Comparison of ENCODE assay signal across 8 cellular contexts in genomic region chr19:4803736-4804695, GRCh38. TPM values are rescaled to one million over a fixed set of nuclear protein-coding genes. Genes with fewer than 3 reads are reported as not detected.
A peak's percentile ranks its signal among the peaks of the same experiment; 100 is the strongest.
DNase-seq lines count a peak whose midpoint lies in the region; ATAC-seq, FAIRE-seq and TF ChIP-seq lines count a peak whose summit lies in the region.

No MANE protein-coding gene starts in this region.

- no peak overlapping the region for H3K4me3 ChIP-seq in GM12865 (ENCODE audit: low read depth, low read length)
- H3K4me3 ChIP-seq in K562, result no peak overlapping the region
- H3K4me3 ChIP-seq in keratinocyte (ENCODE audit: control insufficient read depth in 2 of 3, extremely low read depth in 1 of 3, insufficient read depth in 2 of 3, low read depth in 1 of 3, low read length in 3 of 3), result no peak overlapping the region

- H3K4me1 ChIP-seq in K562 (replicated peaks in 1 of 2; ENCODE audit: control insufficient read depth in 2 of 2, insufficient read depth in 2 of 2, low read length in 2 of 2) (peaks cover 0 to 14% of the 10 kb centered on the region in 2 experiments; a peak in 3 of 5 replicates), keratinocyte (ENCODE audit: control insufficient read depth, extremely low read depth, insufficient read depth, low read length) (peaks cover 13% of the 10 kb centered on the region)

- dilution Hi-C loops in keratinocyte (cut with MboI; ENCODE audit: extremely low pct_ligation_motif_present, low sequenced_read_pairs), result no loop called here

- H3K79me2 ChIP-seq in K562 (ENCODE audit: control insufficient read depth, insufficient read depth, low read length) (no peaks in the 10 kb centered on the region), keratinocyte (ENCODE audit: control insufficient read depth, insufficient read depth, low read length) (no peaks in the 10 kb centered on the region)

- CTCF ChIA-PET in K562 (lab: Yijun Ruan, JAX; ENCODE audit: low intra/inter-chr PET ratio), result interaction anchor here (1.0 to 3.3 kb wide), 5 partner anchors 71 to 281 kb away, joined by 3 to 35 read pairs (median 4); no protein-coding TSS in a partner anchor

- intact Hi-C loops in K562 (cut with micrococcal nuclease), result loop anchor here (1.0 kb wide), 1 partner anchor 72 kb away; no protein-coding TSS in a partner anchor

- TF ChIP-seq RAD21 in K562 (CRISPR knock-in tag; conservative IDR thresholded peaks at IDR 0.05 in 1 of 2, IDR thresholded peaks at IDR 0.05 in 1 of 2), result peak; percentile 70 to 92

- TF ChIP-seq POLR2A in K562 (conservative IDR thresholded peaks at IDR 0.05), result no peak

- POLR2A ChIA-PET in K562 (lab: Yijun Ruan, JAX), result interaction anchor here (0.7 to 1.4 kb wide), 3 partner anchors 9 to 533 kb away, joined by 3 read pairs; no protein-coding TSS in a partner anchor

- ATAC-seq in K562 (peak; percentile 94), HG02852 (IDR thresholded peaks at IDR 0.05; ENCODE audit: unreplicated experiment) (no peak), GM19324 (IDR thresholded peaks at IDR 0.05; ENCODE audit: low FRiP score, unreplicated experiment) (no peak)

- H3K36me3 ChIP-seq in K562 (ENCODE audit: control insufficient read depth, insufficient read depth, low read length), result no peaks in the 10 kb centered on the region
- H3K36me3 ChIP-seq in keratinocyte (ENCODE audit: control insufficient read depth in 2 of 2, extremely low read depth in 1 of 2, insufficient read depth in 2 of 2, low read length in 2 of 2), result no peaks in the 10 kb centered on the region

- FAIRE-seq in K562 (lab: Jason Lieb, UNC), result peak; percentile 93
- no peak for FAIRE-seq in keratinocyte (lab: Jason Lieb, UNC)

- H3K9me3 ChIP-seq in K562 (replicated peaks; ENCODE audit: control insufficient read depth, insufficient read depth, low read depth, low read length), result no peaks in the 10 kb centered on the region
- no peaks in the 10 kb centered on the region for H3K9me3 ChIP-seq in keratinocyte (ENCODE audit: control insufficient read depth, low read depth, low read length)

- in situ Hi-C loops in K562 (cut with MboI), result no loop called here

- H3K27me3 ChIP-seq in K562 (ENCODE audit: control insufficient read depth in 2 of 2, insufficient read depth in 2 of 2, low read length in 2 of 2), result no peaks in the 10 kb centered on the region
- H3K27me3 ChIP-seq in keratinocyte (ENCODE audit: control insufficient read depth, extremely low read depth, insufficient read depth, low read length), result no peaks in the 10 kb centered on the region

- H4K20me1 ChIP-seq in K562 (replicated peaks; ENCODE audit: control insufficient read depth, insufficient read depth, low read length) (no peaks in the 10 kb centered on the region), keratinocyte (ENCODE audit: control insufficient read depth, extremely low read depth, insufficient read depth, low read length) (no peaks in the 10 kb centered on the region)

- H3K9me1 ChIP-seq in K562 (ENCODE audit: control insufficient read depth, insufficient read depth, low read length), result no peaks in the 10 kb centered on the region
- H3K9me1 ChIP-seq in keratinocyte (ENCODE audit: control insufficient read depth, extremely low read depth, insufficient read depth, low read length), result no peaks in the 10 kb centered on the region

- TF ChIP-seq CTCF in GM12865 (IDR thresholded peaks at IDR 0.05; ENCODE audit: insufficient read depth, low read depth, low read length, missing control alignments) (peak; percentile 87), K562 (IDR thresholded peaks at IDR 0.05 in 2 of 3, conservative IDR thresholded peaks at IDR 0.05 in 1 of 3; ENCODE audit: insufficient read depth in 2 of 3, low read depth in 1 of 3, low read length in 3 of 3) (peak; percentile 94 to 99 (median 99)), keratinocyte (optimal IDR thresholded peaks at IDR 0.05 in 1 of 3, IDR thresholded peaks at IDR 0.05 in 1 of 3, conservative IDR thresholded peaks at IDR 0.05 in 1 of 3; ENCODE audit: extremely low read depth in 1 of 3, insufficient read depth in 2 of 3, low read length in 3 of 3) (peak; percentile 79 to 94 (median 83))

- H3K9ac ChIP-seq in K562 (ENCODE audit: insufficient read depth in 1 of 2, low read depth in 2 of 2, low read length in 2 of 2) (no peak overlapping the region), keratinocyte (ENCODE audit: control insufficient read depth, extremely low read depth, insufficient read depth, low read length) (no peak overlapping the region)

- 25% methylated on average over 31 of the region's 33 CpGs for WGBS in K562 (ENCODE audit: insufficient coverage, low coverage, missing lambda C conversion rate)

- BruUV-seq in K562 (replicated peaks; lab: Mats Ljungman, UMichigan), result no TSS peak

- H2AFZ ChIP-seq in K562 (ENCODE audit: low read depth, low read length), result peak overlapping the region; percentile 51; the same call in 1 of the 2 replicates
- H2AFZ ChIP-seq in keratinocyte (ENCODE audit: control insufficient read depth, low read length), result no peak overlapping the region

- DNase-seq in GM12865 (ENCODE audit: low read depth) (peak; percentile 72), MV-4-11 (lab: John Stamatoyannopoulos, UW) (peak; percentile 53), UCSD-AML1 (lab: John Stamatoyannopoulos, UW; ENCODE audit: unreplicated experiment) (peak; percentile 67), K562 (ENCODE audit: extremely low read depth in 1 of 4, low spot score in 3 of 4) (peak; percentile 81 to 85 (median 83)), keratinocyte (ENCODE audit: low read depth, low spot score) (no peak)
- peak; percentile 43 to 64 (median 43) for DNase-seq in stimulated activated CD4-positive, alpha-beta T cell treated with anti-CD3 and anti-CD28 coated beads, TNF-alpha, amount 100 ng/mL, for 48 hours (ENCODE audit: low read depth in 3 of 3)

- no peak for TF ChIP-seq EP300 in K562 (IDR thresholded peaks at IDR 0.05; ENCODE audit: low read length)

- H3K4me2 ChIP-seq in K562 (ENCODE audit: insufficient read depth, low read length), result no peak overlapping the region; the same call in 1 of the 2 replicates
- no peak overlapping the region for H3K4me2 ChIP-seq in keratinocyte (ENCODE audit: control insufficient read depth, extremely low read depth, insufficient read depth, low read depth, low read length)

- no peak overlapping the region for H3K27ac ChIP-seq in K562 (ENCODE audit: extremely low read depth, low read depth, low read length)
- H3K27ac ChIP-seq in keratinocyte (ENCODE audit: control insufficient read depth, insufficient read depth, low read length), result no peak overlapping the region

RNA-seq across cellular contexts. Expression of gene FEM1A, which starts 12.5 kb away (rescaled TPM):
- 7.0 and 21.1 TPM in 2 replicates for total RNA-seq in K562 (2011; cell fraction: chromatin; rRNA removed; ENCODE audit: low replicate concordance)
- total RNA-seq in K562 (2011; cell fraction: nucleolus; rRNA removed), result 19.5 and 24.3 TPM in 2 replicates
- total RNA-seq in K562 (2011; cell fraction: nucleoplasm; rRNA removed), result 12.9 and 14.3 TPM in 2 replicates
- total RNA-seq in K562 (2014; rRNA removed) (17.1 and 22.2 TPM in 2 replicates), K562 (2014; rRNA removed; fragmentation: Illumina TruSeq; extraction: Trizol) (5.9 and 6.8 TPM in 2 replicates), K562 (2015; rRNA removed; fragmentation: Illumina TruSeq; extraction: Trizol) (10.4 and 10.9 TPM in 2 replicates), K562 (2021) (18.8 and 19.0 TPM in 2 replicates)
- polyA plus RNA-seq in K562 (2011; rRNA removed) (3.9 and 5.1 TPM in 2 replicates), K562 (2014; fragmentation: Illumina TruSeq; extraction: Trizol) (6.3 and 8.2 TPM in 2 replicates), K562 (2014; fragmentation: Nextera tagmentation; extraction: Ambion mirVana) (under 1 TPM; 0.08 to 0.11 TPM), K562 (2014; rRNA removed) (10.2 and 10.7 TPM in 2 replicates), keratinocyte (3.5 to 6.2 TPM (median 4.8 TPM) in 3 replicates)
- polyA plus RNA-seq in K562 (2011; cell fraction: cytosol; rRNA removed), result 4.3 and 9.5 TPM in 2 replicates
- 4.8 and 7.1 TPM in 2 replicates for polyA plus RNA-seq in K562 (2011; cell fraction: nucleus; rRNA removed)
- polyA plus RNA-seq in K562 (2012), result 0.79 and 0.89 TPM in 2 replicates
- polyA minus RNA-seq in K562 (2011; rRNA and poly(A)+ RNA removed), result 7.0 and 7.7 TPM in 2 replicates
- polyA minus RNA-seq in K562 (2011; cell fraction: cytosol; rRNA and poly(A)+ RNA removed), result 10.6 and 11.6 TPM in 2 replicates
- polyA minus RNA-seq in K562 (2011; cell fraction: nucleus; rRNA and poly(A)+ RNA removed), result 8.9 and 11.9 TPM in 2 replicates
- polyA plus RNA-seq in keratinocyte (2011; ENCODE audit: low read depth), result 3.3 TPM
- 3.8 and 5.7 TPM in 2 replicates for polyA plus RNA-seq in keratinocyte (2011; cell fraction: cytosol; rRNA removed)
- 3.8 and 5.1 TPM in 2 replicates for polyA plus RNA-seq in keratinocyte (2011; cell fraction: nucleus; rRNA removed)
- polyA plus RNA-seq in keratinocyte (2012; ENCODE audit: low replicate concordance), result 0.92 and 1.1 TPM in 2 replicates
- polyA minus RNA-seq in keratinocyte, result 6.1 to 10.5 TPM (median 7.2 TPM) in 3 replicates
- 12.7 TPM for polyA minus RNA-seq in keratinocyte (2011; cell fraction: cytosol; rRNA and poly(A)+ RNA removed)
- 7.5 and 7.7 TPM in 2 replicates for polyA minus RNA-seq in keratinocyte (2011; cell fraction: nucleus; rRNA and poly(A)+ RNA removed)

RNA-seq across cellular contexts. Expression of gene TICAM1, which starts 27.5 kb away (rescaled TPM):
- total RNA-seq in K562 (2011; cell fraction: chromatin; rRNA removed; ENCODE audit: low replicate concordance), result 3.7 and 10.7 TPM in 2 replicates
- 4.2 and 4.7 TPM in 2 replicates for total RNA-seq in K562 (2011; cell fraction: nucleolus; rRNA removed)
- total RNA-seq in K562 (2011; cell fraction: nucleoplasm; rRNA removed), result 2.7 and 3.1 TPM in 2 replicates
- total RNA-seq in K562 (2014; rRNA removed) (1.5 and 2.7 TPM in 2 replicates), K562 (2014; rRNA removed; fragmentation: Illumina TruSeq; extraction: Trizol) (0.77 and 0.98 TPM in 2 replicates), K562 (2015; rRNA removed; fragmentation: Illumina TruSeq; extraction: Trizol) (2.1 and 2.8 TPM in 2 replicates), K562 (2021) (11.5 and 11.6 TPM in 2 replicates)
- polyA plus RNA-seq in K562 (2011; rRNA removed) (0.47 and 1.2 TPM in 2 replicates), K562 (2014; fragmentation: Illumina TruSeq; extraction: Trizol) (3.1 and 7.1 TPM in 2 replicates), K562 (2014; fragmentation: Nextera tagmentation; extraction: Ambion mirVana) (under 1 TPM; 0.07 to 0.11 TPM), K562 (2014; rRNA removed) (4.7 and 5.7 TPM in 2 replicates), keratinocyte (2.1 to 2.5 TPM (median 2.2 TPM) in 3 replicates)
- 1.2 and 1.9 TPM in 2 replicates for polyA plus RNA-seq in K562 (2011; cell fraction: cytosol; rRNA removed)
- 1.5 and 3.1 TPM in 2 replicates for polyA plus RNA-seq in K562 (2011; cell fraction: nucleus; rRNA removed)
- polyA plus RNA-seq in K562 (2012), result 6.6 and 8.4 TPM in 2 replicates
- polyA minus RNA-seq in K562 (2011; rRNA and poly(A)+ RNA removed), result 0.45 and 0.60 TPM in 2 replicates
- polyA minus RNA-seq in K562 (2011; cell fraction: cytosol; rRNA and poly(A)+ RNA removed), result 4.6 and 6.3 TPM in 2 replicates
- polyA minus RNA-seq in K562 (2011; cell fraction: nucleus; rRNA and poly(A)+ RNA removed), result 1.2 and 1.5 TPM in 2 replicates
- 15.3 TPM for polyA plus RNA-seq in keratinocyte (2011; ENCODE audit: low read depth)
- 4.8 and 12.4 TPM in 2 replicates for polyA plus RNA-seq in keratinocyte (2011; cell fraction: cytosol; rRNA removed)
- 9.6 and 17.4 TPM in 2 replicates for polyA plus RNA-seq in keratinocyte (2011; cell fraction: nucleus; rRNA removed)
- polyA plus RNA-seq in keratinocyte (2012; ENCODE audit: low replicate concordance), result 26.6 and 33.4 TPM in 2 replicates
- 1.6 to 16.6 TPM (median 2.1 TPM) in 3 replicates for polyA minus RNA-seq in keratinocyte
- polyA minus RNA-seq in keratinocyte (2011; cell fraction: cytosol; rRNA and poly(A)+ RNA removed), result 13.0 TPM
- polyA minus RNA-seq in keratinocyte (2011; cell fraction: nucleus; rRNA and poly(A)+ RNA removed), result 11.9 and 14.1 TPM in 2 replicates
